Comparison of ENCODE assay signal across 11 cellular contexts in the genomic region with DNA sequence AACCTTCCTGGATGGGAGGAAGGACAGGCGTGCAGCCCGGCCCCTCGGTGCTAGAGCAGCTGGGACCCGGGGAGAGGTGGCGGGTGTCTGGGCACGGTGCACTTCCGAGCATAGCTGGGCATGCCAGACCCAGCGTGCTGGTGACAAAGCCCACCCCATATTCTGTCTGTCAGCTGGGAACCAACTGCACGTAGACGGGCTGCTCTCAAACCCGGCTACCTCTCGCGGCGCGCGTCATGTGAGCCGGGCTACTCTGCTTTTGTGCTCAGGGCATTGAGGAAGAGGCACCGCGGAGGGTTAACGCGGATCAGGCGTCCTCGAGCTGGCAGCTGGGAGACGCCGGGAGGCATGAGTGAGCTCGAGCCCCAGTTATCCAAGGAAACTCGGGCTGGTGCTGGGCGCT.
DNase-seq lines count a peak whose midpoint lies in the region; ATAC-seq and TF ChIP-seq lines count a peak whose summit lies in the region.
"Had no signal": no experiment of that assay in that cellular context is flagged by ENCODE, and none has a peak within 500 bp of the region (broad histone marks: within the 10 kb centered on the region; RNA-seq: fewer than 3 reads in every experiment).

No MANE protein-coding gene starts in this region.

- H2BK120ac ChIP-seq in neuronal stem cell (ENCODE audit: low read depth, low read length), result peak overlapping the region; percentile 68

- H3K23ac ChIP-seq in neuronal stem cell (ENCODE audit: low read depth, low read length, poor library complexity), result peak overlapping the region; percentile 49

- H3K9ac ChIP-seq in ES-I3 (ENCODE audit: low read depth, low read length) (peak overlapping the region; percentile 1; the same call in 1 of the 2 replicates), neuronal stem cell (ENCODE audit: low read depth, low read length, poor library complexity) (peak overlapping the region; percentile 82)

- DNase-seq in NCI-H2227 (lab: John Stamatoyannopoulos, UW; ENCODE audit: unreplicated experiment) (peak; percentile 84), esophagus muscularis mucosa (ENCODE audit: extremely low spot score) (no peak), neuronal stem cell (ENCODE audit: low spot score) (peak; percentile 57), ascending aorta (ENCODE audit: low spot score in 2 of 2) (no peak), epidermal melanocyte (ENCODE audit: insufficient read length, low spot score) (no peak), NAMALWA (ENCODE audit: low spot score) (no peak)
- DNase-seq: activated naive CD4-positive, alpha-beta T cell treated with anti-CD3 and anti-CD28 coated beads, Interleukin-2, amount 50 U/mL, for 16 hours; DND-41; T-helper 2 cell had no signal

- no peak overlapping the region for H3K14ac ChIP-seq in neuronal stem cell (ENCODE audit: low read length)

- peak overlapping the region; percentile 7 for H2BK5ac ChIP-seq in neuronal stem cell (ENCODE audit: low read length)

- intact Hi-C loops in esophagus muscularis mucosa (cut with DNase I), result loop anchor here (5.0 kb wide), 1 partner anchor 91 kb away; no protein-coding TSS in a partner anchor
- intact Hi-C loops in ascending aorta (cut with DNase I), result no loop called here

- H3K27me3 ChIP-seq in esophagus muscularis mucosa (peaks cover 0 to 7% (median 0%) of the 10 kb centered on the region in 4 donors), neuronal stem cell (ENCODE audit: control insufficient read depth in 3 of 3, insufficient read depth in 3 of 3, low read depth in 1 of 3, low read length in 3 of 3) (peaks cover 0 to 7% (median 0%) of the 10 kb centered on the region in 3 experiments), ascending aorta (no peaks in the 10 kb centered on the region)

- H3K27ac ChIP-seq in esophagus muscularis mucosa (replicated peaks in 1 of 4) (peak overlapping the region; percentile 69 to 79 (median 76)), neuronal stem cell (replicated peaks; ENCODE audit: low read length) (peak overlapping the region; percentile 69), ascending aorta (no peak overlapping the region)

- H2AK5ac ChIP-seq in neuronal stem cell (ENCODE audit: low read depth, low read length), result peak overlapping the region; percentile 51

- H3K4me3 ChIP-seq in esophagus muscularis mucosa (peak overlapping the region; percentile 50 to 60 (median 52)), neuronal stem cell (ENCODE audit: low read length in 2 of 2) (peak overlapping the region; percentile 31 to 69), ascending aorta (no peak overlapping the region)

- H3K36me3 ChIP-seq in ES-I3 (ENCODE audit: insufficient read depth, low read length) (no peaks in the 10 kb centered on the region), esophagus muscularis mucosa (no peaks in the 10 kb centered on the region), neuronal stem cell (replicated peaks in 1 of 2; ENCODE audit: control insufficient read depth in 2 of 2, insufficient read depth in 2 of 2, low read length in 2 of 2) (no peaks in the 10 kb centered on the region), ascending aorta (no peaks in the 10 kb centered on the region)

- H3K4me1 ChIP-seq in ES-I3 (ENCODE audit: insufficient read depth, low read length) (peaks cover 15% of the 10 kb centered on the region), esophagus muscularis mucosa (peaks cover 4 to 26% (median 21%) of the 10 kb centered on the region in 4 donors), neuronal stem cell (ENCODE audit: control insufficient read depth in 2 of 2, insufficient read depth in 1 of 2, low read depth in 1 of 2, low read length in 2 of 2) (peaks cover 21 to 28% of the 10 kb centered on the region in 2 donors), ascending aorta (no peaks in the 10 kb centered on the region)

- peak overlapping the region; percentile 86 for H2AFZ ChIP-seq in neuronal stem cell (ENCODE audit: low read length)

- no peak overlapping the region for H3K4ac ChIP-seq in neuronal stem cell (ENCODE audit: low read length)

- no peak for ATAC-seq in GM21529 (IDR thresholded peaks at IDR 0.05; ENCODE audit: unreplicated experiment)

- peak overlapping the region; percentile 42 for H3K4me2 ChIP-seq in neuronal stem cell (ENCODE audit: insufficient read depth, low read length, poor library complexity, severe bottlenecking)

- H3K9me3 ChIP-seq in ES-I3 (ENCODE audit: control insufficient read depth, insufficient read depth, low read length), result no peaks in the 10 kb centered on the region
- no peaks in the 10 kb centered on the region for H3K9me3 ChIP-seq in esophagus muscularis mucosa
- H3K9me3 ChIP-seq in neuronal stem cell (replicated peaks in 1 of 2; ENCODE audit: control insufficient read depth in 2 of 2, insufficient read depth in 1 of 2, low read depth in 1 of 2, low read length in 2 of 2), result no peaks in the 10 kb centered on the region
- H3K9me3 ChIP-seq in ascending aorta, result no peaks in the 10 kb centered on the region

- no peak overlapping the region for H2BK12ac ChIP-seq in neuronal stem cell (ENCODE audit: low read length)

- H4K91ac ChIP-seq in neuronal stem cell (ENCODE audit: low read depth, low read length, poor library complexity), result no peak overlapping the region

- H3K79me1 ChIP-seq in neuronal stem cell (ENCODE audit: low read depth, low read length), result no peaks in the 10 kb centered on the region

- TF ChIP-seq POLR2A in esophagus muscularis mucosa (IDR thresholded peaks at IDR 0.05; ENCODE audit: low read depth), result no peak

- no peak overlapping the region for H4K8ac ChIP-seq in neuronal stem cell (ENCODE audit: low read depth, low read length)

- TF ChIP-seq EP300 in esophagus muscularis mucosa (IDR thresholded peaks at IDR 0.05), result no peak

- peak overlapping the region; percentile 86 for H2BK15ac ChIP-seq in neuronal stem cell (ENCODE audit: low read length)

- 31% methylated on average over 28 of the region's 28 CpGs for WGBS in esophagus muscularis mucosa
- no CpG with 5 or more reads among the region's 28 CpGs for WGBS in neuronal stem cell (ENCODE audit: extremely low coverage in 2 of 2, insufficient read length in 2 of 2, insufficient replicate concordance in 1 of 2), 2 donors

- TF ChIP-seq CTCF in esophagus muscularis mucosa (IDR thresholded peaks at IDR 0.05) (no peak), ascending aorta (IDR thresholded peaks at IDR 0.05) (no peak)

- peak overlapping the region; percentile 91 for H3K18ac ChIP-seq in neuronal stem cell (ENCODE audit: low read length)

Comparison
In these comparisons a context has a peak if more than half of its experiments do, and no peak if none do; other contexts are left out.
1. DNase-seq: peak in NCI-H2227 (single experiment) and neuronal stem cell (single experiment); none in esophagus muscularis mucosa (single experiment), ascending aorta (0 of 2), epidermal melanocyte (single experiment) and NAMALWA (single experiment).
2. H3K27ac ChIP-seq: peak in esophagus muscularis mucosa (4 of 4) and neuronal stem cell (single experiment); none in ascending aorta (0 of 2).
3. H3K4me3 ChIP-seq: peak in esophagus muscularis mucosa (4 of 4) and neuronal stem cell (2 of 2); none in ascending aorta (0 of 2).